ENCODE assay signal across 14 cellular contexts in genomic region chr5:3843691-3844090, GRCh38.
DNase-seq lines count a peak whose midpoint lies in the region; ATAC-seq and TF ChIP-seq lines count a peak whose summit lies in the region.
"Had no signal": no experiment of that assay in that cellular context is flagged by ENCODE, and none has a peak within 500 bp of the region (broad histone marks: within the 10 kb centered on the region; RNA-seq: fewer than 3 reads in every experiment).

No MANE protein-coding gene starts in this region.

- DNase-seq in body of pancreas: peak in 3 of 4 donors; percentile 3 to 34 (median 18)
- peak; percentile 89 for DNase-seq in islet precursor cell
- peak; percentile 5 for DNase-seq in occipital lobe (lab: John Stamatoyannopoulos, UW)
- DNase-seq in NCI-H128 (lab: John Stamatoyannopoulos, UW; ENCODE audit: unreplicated experiment): no peak
- no peak for DNase-seq in DMS153 (lab: John Stamatoyannopoulos, UW)
- no peak for DNase-seq in stimulated activated CD4-positive, alpha-beta T cell treated with anti-CD3 and anti-CD28 coated beads, Interleukin-4, amount 100 ng/mL, for 24 hours
- DNase-seq: Caco-2; CD4-positive, CD25-positive, alpha-beta regulatory T cell; NCI-H1105 treated with DMSO at 0.1 percent for 48 hours; NCI-H187 treated with DMSO at 0.1 percent for 48 hours; NCI-H2171; NCI-H748 treated with DMSO at 0.1 percent for 48 hours; PC-3 had no signal

- no peak overlapping the region for H3K27ac ChIP-seq in body of pancreas

- no peaks in the 10 kb centered on the region for H3K27me3 ChIP-seq in body of pancreas

- WGBS in body of pancreas, 2 donors: 54 to 58% methylated on average over 6 of the region's 6 CpGs

- TF ChIP-seq POLR2A in body of pancreas (IDR thresholded peaks at IDR 0.05): no peak

- no peaks in the 10 kb centered on the region for H3K4me1 ChIP-seq in body of pancreas
- H3K4me1 ChIP-seq: Caco-2 had no signal

- no peak for TF ChIP-seq CTCF in body of pancreas (IDR thresholded peaks at IDR 0.05)

- ATAC-seq in body of pancreas: no peak
- no peak for ATAC-seq in GM21515 (IDR thresholded peaks at IDR 0.05; ENCODE audit: unreplicated experiment)
- ATAC-seq: PC-3 had no signal

- H3K4me3 ChIP-seq in body of pancreas: no peak overlapping the region

- no peaks in the 10 kb centered on the region for H3K9me3 ChIP-seq in body of pancreas
- H3K9me3 ChIP-seq: Caco-2 had no signal

- no peaks in the 10 kb centered on the region for H3K36me3 ChIP-seq in body of pancreas (replicated peaks in 1 of 2; ENCODE audit: insufficient read depth in 1 of 2, low read depth in 2 of 2)

- intact Hi-C loops in body of pancreas (cut with DNase I): no loop called here

Comparison
In these comparisons a context has a peak if more than half of its experiments do, and no peak if none do; other contexts are left out.
1. DNase-seq: peak in body of pancreas (3 of 4), islet precursor cell (single experiment) and occipital lobe (single experiment); none in NCI-H128 (single experiment), DMS153 (single experiment) and stimulated activated CD4-positive, alpha-beta T cell treated with anti-CD3 and anti-CD28 coated beads, Interleukin-4, amount 100 ng/mL, for 24 hours (single experiment).